In the genomic region with DNA sequence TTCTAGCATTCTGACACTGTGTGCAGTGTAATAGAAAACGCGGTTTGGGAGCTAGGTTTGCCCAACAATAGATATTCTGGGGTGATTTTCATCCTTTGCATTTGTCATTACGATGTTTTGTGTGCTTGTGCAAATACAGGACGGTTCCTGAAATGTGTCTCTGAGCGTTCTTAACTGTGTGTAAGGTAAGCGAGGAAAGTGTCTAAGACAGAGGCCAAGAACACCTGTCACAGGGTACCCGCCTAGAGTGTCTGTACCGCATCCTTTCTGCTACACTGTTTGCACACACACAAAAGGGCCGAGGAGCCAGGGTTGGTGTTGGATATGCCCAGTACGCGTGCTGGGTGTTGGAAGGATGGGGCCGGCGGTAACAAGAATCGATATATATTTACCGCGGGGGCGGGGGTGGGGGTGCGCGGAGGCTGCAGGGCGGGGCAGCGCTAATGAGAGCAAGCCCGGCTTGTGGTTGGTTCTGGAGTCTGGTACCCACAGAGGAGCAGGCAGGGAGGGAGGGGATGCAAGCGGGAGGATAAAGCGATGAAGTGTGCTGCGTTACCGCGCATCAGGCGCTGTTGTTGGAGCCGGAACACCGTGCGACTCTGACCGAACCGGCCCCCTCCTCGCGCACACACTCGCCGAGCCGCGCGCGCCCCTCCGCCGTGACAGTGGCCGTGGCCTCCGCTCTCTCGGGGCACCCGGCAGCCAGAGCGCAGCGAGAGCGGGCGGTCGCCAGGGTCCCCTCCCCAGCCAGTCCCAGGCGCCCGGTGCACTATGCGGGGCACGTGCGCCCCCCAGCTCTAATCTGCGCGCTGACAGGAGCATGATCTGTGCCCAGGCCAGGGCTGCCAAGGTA, we compare ENCODE assay signal across 9 cellular contexts. TPM values are rescaled to one million over a fixed set of nuclear protein-coding genes. Genes with fewer than 3 reads are reported as not detected.
DNase-seq lines count a peak whose midpoint lies in the region; ATAC-seq and TF ChIP-seq lines count a peak whose summit lies in the region.
"Had no signal": no experiment of that assay in that cellular context is flagged by ENCODE, and none has a peak within 500 bp of the region (broad histone marks: within the 10 kb centered on the region; RNA-seq: fewer than 3 reads in every experiment).

A gene (plus strand): TSS at position 560 of the 853 bp plus-strand sequence. CDS start 131,259 bp downstream, outside the sequence.

- H3K27ac ChIP-seq in RWPE2 (ENCODE audit: poor library complexity, severe bottlenecking) (no peak within 1 kb of the TSS), SJCRH30 (no peak within 1 kb of the TSS)

- TF ChIP-seq CTCF in GM12865 (IDR thresholded peaks at IDR 0.05; ENCODE audit: insufficient read depth, low read depth, low read length, missing control alignments) = no peak
- TF ChIP-seq CTCF in RWPE2 (IDR thresholded peaks at IDR 0.05; ENCODE audit: poor library complexity, severe bottlenecking) = no peak
- no peak for TF ChIP-seq CTCF in fibroblast of the aortic adventitia (IDR thresholded peaks at IDR 0.05; ENCODE audit: insufficient read depth, low read length)
- no peak for TF ChIP-seq CTCF in retinal pigment epithelial cell (conservative IDR thresholded peaks at IDR 0.05; ENCODE audit: low read depth, low read length)

- H3K4me3 ChIP-seq in GM12865 (ENCODE audit: low read depth, low read length) (peak within 1 kb of the TSS; percentile 51), RWPE2 (ENCODE audit: severe bottlenecking) (peak within 1 kb of the TSS; percentile 18), fibroblast of the aortic adventitia (ENCODE audit: low read depth, low read length) (peak within 1 kb of the TSS; percentile 28), retinal pigment epithelial cell (ENCODE audit: low read length) (peak within 1 kb of the TSS; percentile 27), SJCRH30 (no peak within 1 kb of the TSS)

- H3K27me3 ChIP-seq in RWPE2 (ENCODE audit: insufficient read depth, poor library complexity, severe bottlenecking) (peaks cover 86% of the 10 kb centered on the region), SJCRH30 (no peaks in the 10 kb centered on the region; the same call in none of the 2 replicates)

- no peaks in the 10 kb centered on the region for H3K4me1 ChIP-seq in RWPE2 (ENCODE audit: insufficient read depth, poor library complexity, severe bottlenecking)
- H3K4me1 ChIP-seq in SJCRH30 = no peaks in the 10 kb centered on the region

- 0 out of 3 replicates have a peak, but pooled peaks have one; percentile 7 for ATAC-seq in RWPE2 (ENCODE audit: low read depth)
- no peak for ATAC-seq in HG02870 (IDR thresholded peaks at IDR 0.05; ENCODE audit: unreplicated experiment)

- H3K36me3 ChIP-seq in RWPE2 (ENCODE audit: low read depth) (no peaks in the 10 kb centered on the region), SJCRH30 (no peaks in the 10 kb centered on the region)

- DNase-seq in GM12865 (ENCODE audit: low read depth) = no peak
- no peak for DNase-seq in RWPE2 (ENCODE audit: low spot score)
- DNase-seq in fibroblast of the aortic adventitia (ENCODE audit: low read depth) = no peak
- no peak for DNase-seq in retinal pigment epithelial cell (ENCODE audit: low read depth)
- no peak for DNase-seq in epidermal melanocyte (ENCODE audit: insufficient read length, low spot score)
- no peak for DNase-seq in NCI-H526 (lab: John Stamatoyannopoulos, UW)
- DNase-seq in SJCRH30 = no peak
- DNase-seq: NCI-H2171 had no signal

- H3K9me3 ChIP-seq in RWPE2 (ENCODE audit: severe bottlenecking) (no peaks in the 10 kb centered on the region), SJCRH30 (replicated peaks) (no peaks in the 10 kb centered on the region)

RNA-seq across cellular contexts. Expression of the gene that starts here (rescaled TPM):
- total RNA-seq in fibroblast of the aortic adventitia (ENCODE audit: low replicate concordance) = 0.82 and 3.6 TPM in 2 replicates
- total RNA-seq in SJCRH30 (2014; rRNA removed; shearing (Covaris generic)) = not detected in 2 replicates
